ENCODE assay signal across 8 cellular contexts in genomic region chr15:64841258-64842098, GRCh38. TPM values are rescaled to one million over a fixed set of nuclear protein-coding genes. Genes with fewer than 3 reads are reported as not detected.
DNase-seq lines count a peak whose midpoint lies in the region; ATAC-seq and TF ChIP-seq lines count a peak whose summit lies in the region.

Gene PLEKHO2, plus strand, starts transcription at chr15:64841915. Its CDS starts 102 bp downstream, at chr15:64842017.

- H3K27ac ChIP-seq in hepatocyte, result peak within 1 kb of the TSS; percentile 87
- peak within 1 kb of the TSS in 1 of 2 donors; percentile 89 for H3K27ac ChIP-seq in aorta (ENCODE audit: low read depth in 1 of 2, low read length in 2 of 2)

- 0% methylated on average over 16 of the region's 79 CpGs for WGBS in hepatocyte (ENCODE audit: low lambda C conversion rate, missing lambda C conversion rate)
- WGBS in aorta, 2 donors, result 0 to 1% methylated on average over 48 to 79 of the region's 79 CpGs

- peaks cover 6% of the 10 kb centered on the region for H4K20me1 ChIP-seq in hepatocyte (ENCODE audit: insufficient read depth, poor library complexity, severe bottlenecking)

- H3K4me1 ChIP-seq in hepatocyte (ENCODE audit: insufficient read depth) (peaks cover 25% of the 10 kb centered on the region), aorta (ENCODE audit: control insufficient read depth in 1 of 2, insufficient read depth in 2 of 2, low read length in 2 of 2) (no peaks in the 10 kb centered on the region)

- peak within 1 kb of the TSS; percentile 94 for H3K4me2 ChIP-seq in hepatocyte

- ATAC-seq in HG02885 (IDR thresholded peaks at IDR 0.05; ENCODE audit: poor library complexity, unreplicated experiment) (peak; percentile 65), aorta (ENCODE audit: low FRiP score) (peak; percentile 93)

- no peak for TF ChIP-seq CTCF in astrocyte of the cerebellum (IDR thresholded peaks at IDR 0.05; ENCODE audit: low read depth, low read length, missing control alignments)
- peak; percentile 28 for TF ChIP-seq CTCF in hepatocyte (IDR thresholded peaks at IDR 0.05; ENCODE audit: poor library complexity)

- no peaks in the 10 kb centered on the region for H3K9me2 ChIP-seq in hepatocyte (replicated peaks; ENCODE audit: insufficient read depth)

- in situ Hi-C loops in astrocyte of the cerebellum (cut with HindIII; ENCODE audit: low sequenced_read_pairs), result no loop called here

- H3K9me3 ChIP-seq in hepatocyte (ENCODE audit: low read depth), result no peaks in the 10 kb centered on the region
- H3K9me3 ChIP-seq in aorta (ENCODE audit: control insufficient read depth, low read length), result no peaks in the 10 kb centered on the region

- H3K4me3 ChIP-seq in astrocyte of the cerebellum (ENCODE audit: low read depth, low read length), result peak within 1 kb of the TSS; percentile 89
- H3K4me3 ChIP-seq in hepatocyte, result peak within 1 kb of the TSS; percentile 87
- H3K4me3 ChIP-seq in aorta (ENCODE audit: low read length in 2 of 2), result peak within 1 kb of the TSS; percentile 58 to 74

- DNase-seq in NCI-H187 treated with DMSO at 0.1 percent for 48 hours (lab: John Stamatoyannopoulos, UW), result peak; percentile 4
- peak; percentile 88 for DNase-seq in T-helper 9 cell
- DNase-seq in astrocyte of the cerebellum (ENCODE audit: low read depth), result peak; percentile 87
- DNase-seq in hepatocyte (ENCODE audit: low spot score), result peak; percentile 96
- peak; percentile 74 for DNase-seq in renal cortical epithelial cell (ENCODE audit: low read depth)
- peak; percentile 99 for DNase-seq in aorta

- H3K36me3 ChIP-seq in hepatocyte (replicated peaks; ENCODE audit: insufficient read depth, low read depth) (no peaks in the 10 kb centered on the region), aorta (ENCODE audit: control insufficient read depth in 1 of 2, insufficient read depth in 2 of 2, low read length in 1 of 2) (no peaks in the 10 kb centered on the region)

- intact Hi-C loops in aorta (cut with DNase I), result loop anchor here (1.0 to 10.0 kb wide), 3 partner anchors 51 to 143 kb away; partner anchors contain the start of gene SPG21 (in 1 of the 2)

- peak within 1 kb of the TSS; percentile 78 for H2AFZ ChIP-seq in hepatocyte

- H3K79me2 ChIP-seq in hepatocyte, result peaks cover 43% of the 10 kb centered on the region

- peak; percentile 98 for TF ChIP-seq POLR2A in GM15510 (IDR thresholded peaks at IDR 0.05; ENCODE audit: borderline replicate concordance, extremely low read depth, insufficient read length)

- no peaks in the 10 kb centered on the region for H3K27me3 ChIP-seq in hepatocyte
- no peaks in the 10 kb centered on the region for H3K27me3 ChIP-seq in aorta (ENCODE audit: control insufficient read depth in 1 of 2, insufficient read depth in 2 of 2, low read length in 1 of 2)

RNA-seq across cellular contexts. Expression of gene PLEKHO2, which starts in this region (rescaled TPM):
- total RNA-seq in hepatocyte, result 12.4 and 12.7 TPM in 2 replicates
- polyA plus RNA-seq in hepatocyte, result 15.1 and 19.7 TPM in 2 replicates
- total RNA-seq in renal cortical epithelial cell, result 8.7 and 11.9 TPM in 2 replicates
- 10 to 100 TPM; 46.2 to 50.4 TPM for total RNA-seq in aorta
- polyA plus RNA-seq in aorta, result 10 to 100 TPM; 12.2 to 13.5 TPM

Comparison
In these comparisons a context has a peak if more than half of its experiments do, and no peak if none do; other contexts are left out.
1. DNase-seq: peak in every context shown above with its lines; median percentile 99 in aorta; 96 in hepatocyte; 88 in T-helper 9 cell; 87 in astrocyte of the cerebellum; 74 in renal cortical epithelial cell; 4 in NCI-H187 treated with DMSO at 0.1 percent for 48 hours.